ENCODE assay signal across 1 cellular context in the genomic region with DNA sequence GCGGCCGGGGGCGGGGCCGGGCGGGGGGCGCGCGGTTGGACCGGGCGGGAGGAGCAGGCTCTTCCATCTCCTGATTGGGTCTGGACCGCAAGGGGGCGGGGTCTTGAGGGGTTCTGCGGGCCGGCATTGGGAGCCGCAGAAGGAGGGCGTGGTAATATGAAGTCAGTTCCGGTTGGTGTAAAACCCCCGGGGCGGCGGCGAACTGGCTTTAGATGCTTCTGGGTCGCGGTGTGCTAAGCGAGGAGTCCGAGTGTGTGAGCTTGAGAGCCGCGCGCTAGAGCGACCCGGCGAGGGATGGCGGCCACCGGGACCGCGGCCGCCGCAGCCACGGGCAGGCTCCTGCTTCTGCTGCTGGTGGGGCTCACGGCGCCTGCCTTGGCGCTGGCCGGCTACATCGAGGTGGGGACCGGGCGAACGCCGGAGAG.
TF ChIP-seq lines count a peak whose summit lies in the region.

A gene (plus strand): TSS at position 211 of the 425 bp plus-strand sequence. CDS start 84 bp downstream, at position 295.

TF ChIP-seq in GM23338, 12 proteins besides CTCF, POLR2A, EP300 and RAD21 (continued from another document):
- TF ChIP-seq, protein P1, sequence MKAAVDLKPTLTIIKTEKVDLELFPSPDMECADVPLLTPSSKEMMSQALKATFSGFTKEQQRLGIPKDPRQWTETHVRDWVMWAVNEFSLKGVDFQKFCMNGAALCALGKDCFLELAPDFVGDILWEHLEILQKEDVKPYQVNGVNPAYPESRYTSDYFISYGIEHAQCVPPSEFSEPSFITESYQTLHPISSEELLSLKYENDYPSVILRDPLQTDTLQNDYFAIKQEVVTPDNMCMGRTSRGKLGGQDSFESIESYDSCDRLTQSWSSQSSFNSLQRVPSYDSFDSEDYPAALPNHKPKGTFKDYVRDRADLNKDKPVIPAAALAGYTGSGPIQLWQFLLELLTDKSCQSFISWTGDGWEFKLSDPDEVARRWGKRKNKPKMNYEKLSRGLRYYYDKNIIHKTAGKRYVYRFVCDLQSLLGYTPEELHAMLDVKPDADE (IDR thresholded peaks at IDR 0.05): no peak
- TF ChIP-seq POLR2AphosphoS5 (IDR thresholded peaks at IDR 0.05; ENCODE audit: low read depth) (peak; percentile 98), EZH2phosphoT487 (IDR thresholded peaks at IDR 0.05; ENCODE audit: unreplicated experiment) (no peak), JUNB (IDR thresholded peaks at IDR 0.05; ENCODE audit: unreplicated experiment) (no peak), ZNF114 (CRISPR knock-in tag; IDR thresholded peaks at IDR 0.05) (no peak), EZH2 (IDR thresholded peaks at IDR 0.05; ENCODE audit: low read depth, unreplicated experiment) (no peak)
- TF ChIP-seq, protein P2, sequence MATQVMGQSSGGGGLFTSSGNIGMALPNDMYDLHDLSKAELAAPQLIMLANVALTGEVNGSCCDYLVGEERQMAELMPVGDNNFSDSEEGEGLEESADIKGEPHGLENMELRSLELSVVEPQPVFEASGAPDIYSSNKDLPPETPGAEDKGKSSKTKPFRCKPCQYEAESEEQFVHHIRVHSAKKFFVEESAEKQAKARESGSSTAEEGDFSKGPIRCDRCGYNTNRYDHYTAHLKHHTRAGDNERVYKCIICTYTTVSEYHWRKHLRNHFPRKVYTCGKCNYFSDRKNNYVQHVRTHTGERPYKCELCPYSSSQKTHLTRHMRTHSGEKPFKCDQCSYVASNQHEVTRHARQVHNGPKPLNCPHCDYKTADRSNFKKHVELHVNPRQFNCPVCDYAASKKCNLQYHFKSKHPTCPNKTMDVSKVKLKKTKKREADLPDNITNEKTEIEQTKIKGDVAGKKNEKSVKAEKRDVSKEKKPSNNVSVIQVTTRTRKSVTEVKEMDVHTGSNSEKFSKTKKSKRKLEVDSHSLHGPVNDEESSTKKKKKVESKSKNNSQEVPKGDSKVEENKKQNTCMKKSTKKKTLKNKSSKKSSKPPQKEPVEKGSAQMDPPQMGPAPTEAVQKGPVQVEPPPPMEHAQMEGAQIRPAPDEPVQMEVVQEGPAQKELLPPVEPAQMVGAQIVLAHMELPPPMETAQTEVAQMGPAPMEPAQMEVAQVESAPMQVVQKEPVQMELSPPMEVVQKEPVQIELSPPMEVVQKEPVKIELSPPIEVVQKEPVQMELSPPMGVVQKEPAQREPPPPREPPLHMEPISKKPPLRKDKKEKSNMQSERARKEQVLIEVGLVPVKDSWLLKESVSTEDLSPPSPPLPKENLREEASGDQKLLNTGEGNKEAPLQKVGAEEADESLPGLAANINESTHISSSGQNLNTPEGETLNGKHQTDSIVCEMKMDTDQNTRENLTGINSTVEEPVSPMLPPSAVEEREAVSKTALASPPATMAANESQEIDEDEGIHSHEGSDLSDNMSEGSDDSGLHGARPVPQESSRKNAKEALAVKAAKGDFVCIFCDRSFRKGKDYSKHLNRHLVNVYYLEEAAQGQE (IDR thresholded peaks at IDR 0.05; ENCODE audit: unreplicated experiment): peak; percentile 38
